In the genomic region with DNA sequence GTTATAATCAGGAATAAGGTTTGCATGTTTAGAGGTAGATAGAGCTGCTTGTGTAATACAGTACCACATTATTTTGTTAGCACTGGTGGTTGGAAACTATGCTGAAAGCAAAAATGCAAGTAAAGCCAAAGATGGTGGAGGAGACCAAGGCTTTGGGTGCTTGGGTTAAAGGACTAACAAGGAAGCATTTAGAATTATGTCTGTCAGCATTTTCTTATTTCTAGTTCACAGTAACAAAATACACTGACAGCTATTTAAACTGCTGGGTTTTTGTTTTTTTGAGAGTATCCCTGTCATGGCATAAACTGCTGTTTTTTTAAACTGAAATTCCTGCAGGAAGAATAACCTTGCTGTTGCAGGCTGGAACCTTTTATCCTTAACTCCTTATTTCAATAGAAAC, we compare ENCODE assay signal across 2 cellular contexts.
TF ChIP-seq lines count a peak whose summit lies in the region.

No MANE protein-coding gene starts in this region.

TF ChIP-seq in A549, 52 proteins besides CTCF, POLR2A, EP300 and RAD21 (continued from another document):
- TF ChIP-seq ESRRA (IDR thresholded peaks at IDR 0.05; ENCODE audit: borderline replicate concordance, low read length) = no peak
- TF ChIP-seq RNF2 (IDR thresholded peaks at IDR 0.05; ENCODE audit: borderline replicate concordance, low read depth) = no peak

TF ChIP-seq in GM12891, 5 proteins besides CTCF, POLR2A, EP300 and RAD21 (continued from another document):
- TF ChIP-seq POU2F2 (IDR thresholded peaks at IDR 0.05; ENCODE audit: low read depth, low read length) (no peak), SPI1 (IDR thresholded peaks at IDR 0.05; ENCODE audit: low read depth, low read length) (no peak)
TF ChIP-seq in GM12891: peak in this region for 0.
